11 cellular contexts compared by ENCODE assay signal in genomic region chrX:49058794-49059193, GRCh38. TPM values are rescaled to one million over a fixed set of nuclear protein-coding genes. Genes with fewer than 3 reads are reported as not detected.
DNase-seq lines count a peak whose midpoint lies in the region; ATAC-seq and TF ChIP-seq lines count a peak whose summit lies in the region.
"Had no signal": no experiment of that assay in that cellular context is flagged by ENCODE, and none has a peak within 500 bp of the region (broad histone marks: within the 10 kb centered on the region; RNA-seq: fewer than 3 reads in every experiment).

Gene CCDC120, plus strand, starts transcription at chrX:49058999. Its CDS starts 3,043 bp downstream, at chrX:49062042.

- intact Hi-C loops in esophagus muscularis mucosa (cut with DNase I), result no loop called here

- 70% methylated on average over 5 of the region's 5 CpGs for WGBS in esophagus muscularis mucosa

- TF ChIP-seq CTCF in 22Rv1 (IDR thresholded peaks at IDR 0.05) (no peak), esophagus muscularis mucosa (IDR thresholded peaks at IDR 0.05) (no peak), foreskin fibroblast (IDR thresholded peaks at IDR 0.05; ENCODE audit: low read depth, low read length) (no peak)

- no peak for TF ChIP-seq EP300 in esophagus muscularis mucosa (IDR thresholded peaks at IDR 0.05)

- peak within 1 kb of the TSS in 1 of 4 donors; percentile 30 for H3K4me3 ChIP-seq in esophagus muscularis mucosa
- H3K4me3 ChIP-seq in mucosa of rectum (ENCODE audit: low read length in 2 of 2), result peak within 1 kb of the TSS; percentile 60 to 68
- H3K4me3 ChIP-seq in foreskin fibroblast (ENCODE audit: low read depth in 1 of 2, low read length in 2 of 2), result no peak within 1 kb of the TSS

- ATAC-seq in GM21423 (IDR thresholded peaks at IDR 0.05; ENCODE audit: unreplicated experiment), result no peak
- ATAC-seq in activated CD4-positive, CD25-positive, alpha-beta regulatory T cell treated with anti-CD3 and anti-CD28 coated beads, Interleukin-2, amount 50 U/mL, for 24 hours, result no peak
- ATAC-seq: activated CD8-positive, alpha-beta memory T cell treated with anti-CD3 and anti-CD28 coated beads, Interleukin-2, amount 10 ng/mL, durations not matched to agents 7 days and 5 days had no signal

- peaks cover 0 to 8% (median 7%) of the 10 kb centered on the region in 4 donors for H3K4me1 ChIP-seq in esophagus muscularis mucosa
- H3K4me1 ChIP-seq in mucosa of rectum (ENCODE audit: control insufficient read depth in 2 of 2, insufficient read depth in 2 of 2, low read length in 2 of 2), result no peaks in the 10 kb centered on the region

- peak within 1 kb of the TSS; percentile 67 to 68 for H3K9ac ChIP-seq in mucosa of rectum (ENCODE audit: low read depth in 1 of 2, low read length in 2 of 2)

- H3K27ac ChIP-seq in 22Rv1, result peak within 1 kb of the TSS; percentile 59
- peak within 1 kb of the TSS; percentile 23 to 46 (median 32) for H3K27ac ChIP-seq in esophagus muscularis mucosa (replicated peaks in 1 of 4)
- peak within 1 kb of the TSS; percentile 82 to 84 for H3K27ac ChIP-seq in mucosa of rectum (ENCODE audit: low read depth in 2 of 2, low read length in 2 of 2)

- no peaks in the 10 kb centered on the region for H3K27me3 ChIP-seq in esophagus muscularis mucosa
- no peaks in the 10 kb centered on the region for H3K27me3 ChIP-seq in mucosa of rectum (ENCODE audit: control insufficient read depth in 2 of 2, insufficient read depth in 2 of 2, low read length in 2 of 2)

- peaks cover 0 to 16% (median 4%) of the 10 kb centered on the region in 4 donors for H3K36me3 ChIP-seq in esophagus muscularis mucosa
- peaks cover 0 to 2% of the 10 kb centered on the region in 2 donors for H3K36me3 ChIP-seq in mucosa of rectum (ENCODE audit: control insufficient read depth in 2 of 2, insufficient read depth in 2 of 2, low read length in 2 of 2)

- TF ChIP-seq POLR2A in esophagus muscularis mucosa (IDR thresholded peaks at IDR 0.05; ENCODE audit: low read depth), result no peak

- peak; percentile 28 for DNase-seq in NCI-H226
- no peak for DNase-seq in esophagus muscularis mucosa (ENCODE audit: extremely low spot score)
- no peak for DNase-seq in anterior cingulate cortex (lab: John Stamatoyannopoulos, UW)
- DNase-seq in foreskin fibroblast, result no peak
- DNase-seq: activated CD8-positive, alpha-beta memory T cell treated with anti-CD3 and anti-CD28 coated beads, Interleukin-2, amount 10 ng/mL, durations not matched to agents 7 days and 5 days; erythroblast had no signal

- H3K9me3 ChIP-seq in esophagus muscularis mucosa (peaks cover 0 to 9% (median 0%) of the 10 kb centered on the region in 4 donors), mucosa of rectum (ENCODE audit: control insufficient read depth in 2 of 2, low read length in 2 of 2) (no peaks in the 10 kb centered on the region)

RNA-seq across cellular contexts. Expression of gene CCDC120, which starts in this region (rescaled TPM):
- 1 to 10 TPM; 1.2 to 5.1 (median 2.9) TPM for total RNA-seq in esophagus muscularis mucosa
- total RNA-seq: myocyte had no signal

Comparison
In these comparisons a context has a peak if more than half of its experiments do, and no peak if none do; other contexts are left out.
1. H3K27ac ChIP-seq: peak in every context shown above with its lines; median percentile 83 in mucosa of rectum; 59 in 22Rv1; 32 in esophagus muscularis mucosa.
2. H3K4me3 ChIP-seq: peak in mucosa of rectum (2 of 2); none in foreskin fibroblast (0 of 2).